In the genomic region with DNA sequence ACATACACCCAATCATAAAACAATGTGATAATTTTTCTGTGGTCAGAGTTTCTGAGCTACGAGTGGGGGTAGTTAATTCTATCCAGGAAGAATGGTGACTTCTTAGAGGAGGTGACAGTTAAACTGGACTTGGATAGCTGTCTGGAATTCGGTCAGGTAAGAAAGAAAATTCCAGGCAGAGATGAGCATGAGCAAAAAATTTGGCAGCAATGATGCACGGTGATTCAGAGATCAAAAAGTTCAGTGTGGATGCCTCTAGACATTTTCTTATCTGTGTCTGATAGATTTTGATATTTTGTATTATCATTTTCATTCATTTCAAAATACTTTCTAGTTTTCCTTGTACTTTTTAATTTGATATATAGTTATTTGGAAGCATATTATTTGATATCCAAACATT, we compare ENCODE assay signal across 28 cellular contexts. TPM values are rescaled to one million over a fixed set of nuclear protein-coding genes. Genes with fewer than 3 reads are reported as not detected.
"Had no signal": no experiment of that assay in that cellular context is flagged by ENCODE, and none has a peak within 500 bp of the region (broad histone marks: within the 10 kb centered on the region; RNA-seq: fewer than 3 reads in every experiment).

No MANE protein-coding gene starts in this region.

- H3K36me3 ChIP-seq: colonic mucosa, gastrocnemius medialis, heart right ventricle, left lung, lower lobe of right lung had no signal

- H3K27me3 ChIP-seq: colonic mucosa, esophagus squamous epithelium, gastrocnemius medialis, heart right ventricle, left lung had no signal

- H3K4me3 Mint-ChIP-seq: dendritic cell treated with granulocyte-macrophage colony-stimulating factor and Interleukin-4, amounts not matched to agents 40 ng/mL and 50 ng/mL, for 4 days; effector memory CD8-positive, alpha-beta T cell; endodermal cell; memory B cell; naive thymus-derived CD4-positive, alpha-beta T cell had no signal

- H3K4me1 Mint-ChIP-seq: endodermal cell; memory B cell; naive thymus-derived CD4-positive, alpha-beta T cell had no signal

- H3K27ac Mint-ChIP-seq: dendritic cell treated with granulocyte-macrophage colony-stimulating factor and Interleukin-4, amounts not matched to agents 40 ng/mL and 50 ng/mL, for 4 days; effector memory CD8-positive, alpha-beta T cell; endodermal cell; memory B cell; naive thymus-derived CD4-positive, alpha-beta T cell had no signal

- H3K36me3 Mint-ChIP-seq: memory B cell; naive thymus-derived CD4-positive, alpha-beta T cell had no signal

- H3K27ac ChIP-seq: colonic mucosa, gastrocnemius medialis, heart right ventricle, left lung, lower lobe of right lung had no signal

- H3K9me3 ChIP-seq: colonic mucosa, esophagus squamous epithelium, gastrocnemius medialis, heart right ventricle, left lung, lower lobe of right lung had no signal

- H3K4me3 ChIP-seq: colonic mucosa, esophagus squamous epithelium, gastrocnemius medialis, heart right ventricle, left lung, lower lobe of right lung had no signal

- H3K9me3 Mint-ChIP-seq: dendritic cell treated with granulocyte-macrophage colony-stimulating factor and Interleukin-4, amounts not matched to agents 40 ng/mL and 50 ng/mL, for 4 days; effector memory CD8-positive, alpha-beta T cell; endodermal cell; memory B cell; naive thymus-derived CD4-positive, alpha-beta T cell had no signal

- H3K4me1 ChIP-seq: colonic mucosa, lower lobe of right lung had no signal

- ATAC-seq: effector memory CD8-positive, alpha-beta T cell; esophagus mucosa; gastrocnemius medialis; left lung; left ventricle myocardium superior; lower lobe of right lung; naive thymus-derived CD4-positive, alpha-beta T cell had no signal

- DNase-seq: colonic mucosa; cortex of kidney; effector CD8-positive, alpha-beta T cell; effector memory CD8-positive, alpha-beta T cell; endodermal cell; erythroblast; esophagus squamous epithelium; foreskin fibroblast; foreskin melanocyte; gastrocnemius medialis; glutamatergic neuron; head of caudate nucleus; heart right ventricle; hippocampal formation; left cardiac atrium; left lung; left ventricle myocardium superior; lower lobe of right lung; mesendoderm; midbrain; naive thymus-derived CD4-positive, alpha-beta T cell had no signal

RNA-seq across cellular contexts. Expression of a gene that starts 12.0 kb away (rescaled TPM):
- total RNA-seq: endodermal cell; glomerular endothelial cell; kidney epithelial cell; lower lobe of right lung; lung microvascular endothelial cell; mononuclear cell; naive thymus-derived CD4-positive, alpha-beta T cell had no signal
- polyA plus RNA-seq: naive thymus-derived CD4-positive, alpha-beta T cell had no signal

RNA-seq across cellular contexts. Expression of a gene that starts 37.0 kb away (rescaled TPM):
- total RNA-seq: endodermal cell; kidney epithelial cell; mononuclear cell; naive thymus-derived CD4-positive, alpha-beta T cell had no signal
- polyA plus RNA-seq: naive thymus-derived CD4-positive, alpha-beta T cell had no signal
